Comparison of ENCODE assay signal across 8 cellular contexts in genomic region chr19:55406869-55407624, GRCh38. TPM values are rescaled to one million over a fixed set of nuclear protein-coding genes. Genes with fewer than 3 reads are reported as not detected.
A peak's percentile ranks its signal among the peaks of the same experiment; 100 is the strongest.
DNase-seq lines count a peak whose midpoint lies in the region; ATAC-seq and TF ChIP-seq lines count a peak whose summit lies in the region.

No MANE protein-coding gene starts in this region.

- no peak for TF ChIP-seq CTCF in esophagus squamous epithelium (IDR thresholded peaks at IDR 0.05)
- TF ChIP-seq CTCF in neural crest cell (conservative IDR thresholded peaks at IDR 0.05): no peak

- peaks cover 33% of the 10 kb centered on the region for H3K36me3 Mint-ChIP-seq in neural crest cell (ENCODE audit: low read depth)

- peaks cover 17 to 41% (median 20%) of the 10 kb centered on the region in 3 donors for H3K36me3 ChIP-seq in esophagus squamous epithelium

- peak; percentile 3 for ATAC-seq in HG03175 (IDR thresholded peaks at IDR 0.05; ENCODE audit: unreplicated experiment)
- ATAC-seq in HG03378 (IDR thresholded peaks at IDR 0.05; ENCODE audit: unreplicated experiment): no peak

- DNase-seq in activated gamma-delta T cell treated with Interleukin-2 at 50 U/mL for 16 hours (peak; percentile 26), activated gamma-delta T cell (lab: John Stamatoyannopoulos, UW) (no peak), esophagus squamous epithelium (lab: John Stamatoyannopoulos, UW) (no peak), neural crest cell (ENCODE audit: low read depth, low spot score) (no peak), islet precursor cell (no peak)
- DNase-seq in activated CD4-positive, alpha-beta T cell treated with anti-CD3 and anti-CD28 coated beads, Interleukin-2, amount 50 U/mL, for 1 hour: peak; percentile 31

- peak overlapping the region; percentile 97 to 99 (median 99) for H3K27ac ChIP-seq in esophagus squamous epithelium

- peak overlapping the region; percentile 93 for H3K4me3 Mint-ChIP-seq in neural crest cell

- peaks cover 25 to 59% (median 30%) of the 10 kb centered on the region in 3 donors for H3K4me1 ChIP-seq in esophagus squamous epithelium

- no peaks in the 10 kb centered on the region for H3K9me3 ChIP-seq in esophagus squamous epithelium

- peak overlapping the region; percentile 85 to 100 (median 96) for H3K4me3 ChIP-seq in esophagus squamous epithelium

- peak overlapping the region; percentile 69 for H3K27ac Mint-ChIP-seq in neural crest cell (ENCODE audit: unreplicated experiment)

- 14 to 30% methylated on average over 2 to 17 of the region's 41 CpGs for WGBS in esophagus squamous epithelium, 2 donors

- intact Hi-C loops in esophagus squamous epithelium (cut with DNase I): no loop called here

- peaks cover 33% of the 10 kb centered on the region for H3K4me1 Mint-ChIP-seq in neural crest cell

- peaks cover 30% of the 10 kb centered on the region for H3K27me3 Mint-ChIP-seq in neural crest cell (ENCODE audit: low read depth)

- no peaks in the 10 kb centered on the region for H3K27me3 ChIP-seq in esophagus squamous epithelium

- peaks cover 13% of the 10 kb centered on the region for H3K9me3 Mint-ChIP-seq in neural crest cell

- no peak for TF ChIP-seq POLR2A in esophagus squamous epithelium (IDR thresholded peaks at IDR 0.05)

RNA-seq across cellular contexts. Expression of gene UBE2S, which starts 0.5 kb away (rescaled TPM):
- total RNA-seq in esophagus squamous epithelium: 10 to 100 TPM; 15.6 to 41.4 (median 31.2) TPM
- 243 and 269 TPM in 2 replicates for total RNA-seq in neural crest cell

RNA-seq across cellular contexts. Expression of gene RPL28, which starts 21.3 kb away (rescaled TPM):
- total RNA-seq in esophagus squamous epithelium (100 to 1,000 TPM; 395 to 866 (median 753) TPM), neural crest cell (1,888 and 1,936 TPM in 2 replicates)

RNA-seq across cellular contexts. Expression of gene TMEM238, which starts 23.0 kb away (rescaled TPM):
- total RNA-seq in esophagus squamous epithelium (10 to 100 TPM; 11.9 to 41.8 (median 27.1) TPM), neural crest cell (0.40 and 0.71 TPM in 2 replicates)

RNA-seq across cellular contexts. Expression of gene TMEM190, which starts 30.4 kb away (rescaled TPM):
- total RNA-seq in esophagus squamous epithelium (not detected), neural crest cell (not detected in 2 replicates)

RNA-seq across cellular contexts. Expression of gene SHISA7, which starts 36.1 kb away (rescaled TPM):
- total RNA-seq in esophagus squamous epithelium: not detected
- 0.54 and 0.59 TPM in 2 replicates for total RNA-seq in neural crest cell

Comparison
In these comparisons a context has a peak if more than half of its experiments do, and no peak if none do; other contexts are left out.
1. DNase-seq: peak in activated gamma-delta T cell treated with Interleukin-2 at 50 U/mL for 16 hours (single experiment) and activated CD4-positive, alpha-beta T cell treated with anti-CD3 and anti-CD28 coated beads, Interleukin-2, amount 50 U/mL, for 1 hour (single experiment); none in activated gamma-delta T cell (single experiment), esophagus squamous epithelium (single experiment), neural crest cell (single experiment) and islet precursor cell (single experiment).